Comparison of ENCODE assay signal across 8 cellular contexts in genomic region chr14:103528158-103528511, GRCh38. TPM values are rescaled to one million over a fixed set of nuclear protein-coding genes. Genes with fewer than 3 reads are reported as not detected.
DNase-seq lines count a peak whose midpoint lies in the region; ATAC-seq and TF ChIP-seq lines count a peak whose summit lies in the region.

No MANE protein-coding gene starts in this region.

- peak overlapping the region; percentile 98 for H3K27ac ChIP-seq in WERI-Rb-1
- H3K27ac ChIP-seq in cardiac muscle cell: peak overlapping the region; percentile 84

- H3K36me3 ChIP-seq in WERI-Rb-1 (peaks cover 13% of the 10 kb centered on the region), cardiac muscle cell (no peaks in the 10 kb centered on the region)

- peak overlapping the region; percentile 59 for H3K4me3 ChIP-seq in WERI-Rb-1 (ENCODE audit: low read depth, low read length)
- peak overlapping the region; percentile 70 for H3K4me3 ChIP-seq in cardiac muscle cell

- H3K27me3 ChIP-seq in WERI-Rb-1 (ENCODE audit: insufficient read depth, low read depth, severe bottlenecking): no peaks in the 10 kb centered on the region
- peaks cover 8% of the 10 kb centered on the region for H3K27me3 ChIP-seq in cardiac muscle cell

- peaks cover 12% of the 10 kb centered on the region for H3K4me1 ChIP-seq in cardiac muscle cell (ENCODE audit: low read depth)

- in situ Hi-C loops in GM13976 (cut with MboI; ENCODE audit: low sequenced_read_pairs, unreplicated experiment): no loop called here

- ATAC-seq in GM21825 (IDR thresholded peaks at IDR 0.05; ENCODE audit: unreplicated experiment) (no peak), GM18868 (IDR thresholded peaks at IDR 0.05; ENCODE audit: unreplicated experiment) (no peak)

- peak; percentile 31 for DNase-seq in NCI-H2171 treated with DMSO at 0.1 percent for 48 hours (lab: John Stamatoyannopoulos, UW)
- no peak for DNase-seq in NCI-H2171 (lab: John Stamatoyannopoulos, UW)
- peak; percentile 74 for DNase-seq in WERI-Rb-1
- peak in 1 of 2 donors; percentile 37 for DNase-seq in cardiac muscle cell (ENCODE audit: low read depth in 1 of 2, low spot score in 1 of 2)
- DNase-seq in retina: peak; percentile 55
- DNase-seq in GM13976 (ENCODE audit: low spot score): no peak

- H3K9me3 ChIP-seq in WERI-Rb-1 (ENCODE audit: severe bottlenecking): no peaks in the 10 kb centered on the region
- no peaks in the 10 kb centered on the region for H3K9me3 ChIP-seq in cardiac muscle cell (ENCODE audit: low read depth)

- TF ChIP-seq CTCF in WERI-Rb-1 (IDR thresholded peaks at IDR 0.05; ENCODE audit: low read depth, low read length) (no peak), cardiac muscle cell (IDR thresholded peaks at IDR 0.05; ENCODE audit: low read depth, low read length) (no peak), GM13976 (IDR thresholded peaks at IDR 0.05; ENCODE audit: borderline replicate concordance, control extremely low read depth, extremely low read depth, insufficient read depth, missing control alignments) (no peak)

RNA-seq across cellular contexts. Expression of gene TRMT61A, which starts 0.9 kb away (rescaled TPM):
- 5.7 and 7.5 TPM in 2 replicates for total RNA-seq in cardiac muscle cell
- polyA plus RNA-seq in cardiac muscle cell: 5.6 and 7.4 TPM in 2 replicates

RNA-seq across cellular contexts. Expression of gene CKB, which starts 5.5 kb away (rescaled TPM):
- 169 and 324 TPM in 2 replicates for total RNA-seq in cardiac muscle cell
- 177 and 327 TPM in 2 replicates for polyA plus RNA-seq in cardiac muscle cell

RNA-seq across cellular contexts. Expression of gene BAG5, which starts 34.3 kb away (rescaled TPM):
- total RNA-seq in cardiac muscle cell: 17.4 and 17.6 TPM in 2 replicates
- polyA plus RNA-seq in cardiac muscle cell: 17.6 and 19.6 TPM in 2 replicates

RNA-seq across cellular contexts. Expression of gene COA8, which starts 34.6 kb away (rescaled TPM):
- total RNA-seq in cardiac muscle cell: 31.3 and 33.8 TPM in 2 replicates
- 68.2 and 69.3 TPM in 2 replicates for polyA plus RNA-seq in cardiac muscle cell

Comparison
In these comparisons a context has a peak if more than half of its experiments do, and no peak if none do; other contexts are left out.
1. DNase-seq: peak in NCI-H2171 treated with DMSO at 0.1 percent for 48 hours (single experiment), WERI-Rb-1 (single experiment) and retina (single experiment); none in NCI-H2171 (single experiment) and GM13976 (single experiment).